Comparison of ENCODE assay signal across 40 cellular contexts in genomic region chr17:76638263-76638662, GRCh38. TPM values are rescaled to one million over a fixed set of nuclear protein-coding genes. Genes with fewer than 3 reads are reported as not detected.
"Had no signal": no experiment of that assay in that cellular context is flagged by ENCODE, and none has a peak within 500 bp of the region (broad histone marks: within the 10 kb centered on the region; RNA-seq: fewer than 3 reads in every experiment).

No MANE protein-coding gene starts in this region.

- DNase-seq: Kasumi-1, MG63, MM.1S, MV-4-11, NCI-H1048, NCI-H1092, NCI-H1092 treated with DMSO at 0.1 percent for 48 hours, NCI-H1105, NCI-H1105 treated with DMSO at 0.1 percent for 48 hours, NCI-H1417, NCI-H1417 treated with DMSO at 0.1 percent for 48 hours, NCI-H1436, NCI-H1436 treated with DMSO at 0.1 percent for 48 hours, NCI-H146, NCI-H1694, NCI-H1694 treated with DMSO at 0.1 percent for 48 hours, NCI-H187, NCI-H187 treated with DMSO at 0.1 percent for 48 hours, NCI-H1930, NCI-H2029, NCI-H2029 treated with DMSO at 0.1 percent for 48 hours, NCI-H2081, NCI-H2081 treated with DMSO at 0.1 percent for 48 hours, NCI-H2107, NCI-H2171, NCI-H2171 treated with DMSO at 0.1 percent for 48 hours, NCI-H2227 treated with DMSO at 0.1 percent for 48 hours, NCI-H226, NCI-H345, NCI-H446, NCI-H446 treated with DMSO at 0.1 percent for 48 hours, NCI-H510A, NCI-H510A treated with DMSO at 0.1 percent for 48 hours, NCI-H524, NCI-H524 treated with DMSO at 0.1 percent for 48 hours, NCI-H526 had no signal

- H3K36me3 ChIP-seq: MG63 had no signal

- H3K4me3 ChIP-seq: MG63 had no signal

- H3K9me3 ChIP-seq: MG63 had no signal

RNA-seq across cellular contexts. Expression of gene ST6GALNAC1, which starts 5.3 kb away (rescaled TPM):
- total RNA-seq: LHCN-M2, M059J, MCF 10A, NCI-H460 had no signal
